Comparison of ENCODE assay signal across 15 cellular contexts in the genomic region with DNA sequence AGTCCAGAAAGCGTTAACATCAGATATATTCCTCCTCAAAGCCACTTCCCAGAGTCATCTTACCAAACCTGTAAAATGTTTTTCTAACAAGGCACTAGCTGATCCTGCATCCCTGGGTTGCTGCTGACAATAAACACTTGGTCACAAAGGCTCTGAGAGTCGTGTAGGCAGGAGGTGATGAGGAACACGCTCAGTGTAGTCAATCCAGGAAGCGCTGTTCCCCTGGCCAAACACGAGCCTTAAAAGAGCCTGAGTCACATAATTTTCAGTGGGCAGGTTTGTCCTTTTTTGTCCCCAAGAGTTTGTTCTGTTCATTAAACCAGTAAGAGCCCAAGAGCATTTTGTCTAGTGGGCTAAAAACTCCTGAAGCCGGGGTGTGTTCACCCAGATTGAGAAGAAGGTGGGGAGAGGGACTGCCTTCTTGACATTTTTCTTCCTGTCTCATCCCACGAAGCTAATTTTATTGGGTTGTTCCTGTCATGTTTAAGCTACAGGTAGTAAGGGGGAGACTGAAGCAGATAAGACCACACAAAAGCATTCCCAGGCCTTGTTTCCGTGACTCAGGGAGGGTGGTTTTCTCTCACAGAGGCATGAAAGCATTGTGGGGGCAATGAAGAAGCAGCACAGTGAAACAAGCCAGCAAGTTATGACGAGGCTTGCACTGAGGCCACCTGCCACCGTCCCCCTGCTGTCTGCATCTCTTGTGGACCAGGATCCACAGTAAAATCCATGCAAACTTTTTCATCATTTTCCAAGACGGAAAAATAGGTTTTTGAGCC.
A peak's percentile ranks its signal among the peaks of the same experiment; 100 is the strongest.
DNase-seq lines count a peak whose midpoint lies in the region; ATAC-seq, FAIRE-seq and TF ChIP-seq lines count a peak whose summit lies in the region.
"Had no signal": no experiment of that assay in that cellular context is flagged by ENCODE, and none has a peak within 500 bp of the region (broad histone marks: within the 10 kb centered on the region; RNA-seq: fewer than 3 reads in every experiment).

No MANE protein-coding gene starts in this region.

- DNase-seq in H7 (peak; percentile 51), ureter (ENCODE audit: low spot score) (no peak), kidney (no peak), NCI-H187 treated with DMSO at 0.1 percent for 48 hours (lab: John Stamatoyannopoulos, UW) (no peak)
- peak; percentile 56 to 64 for DNase-seq in activated T-cell treated with anti-CD3 and anti-CD28 coated beads, Interleukin-2, amount 50 U/mL, for 72 hours
- DNase-seq: foreskin keratinocyte, NCI-H1436, NCI-H526 treated with DMSO at 0.1 percent for 48 hours, pancreas had no signal

- peaks cover 3 to 6% of the 10 kb centered on the region in 2 donors for H3K9me3 Mint-ChIP-seq in activated T-cell treated with anti-CD3 and anti-CD28 coated beads, Interleukin-2, amount 50 U/mL, for 72 hours

- H3K27me3 ChIP-seq in H7 (ENCODE audit: control insufficient read depth, insufficient read depth, low read length) (no peaks in the 10 kb centered on the region), Loucy (ENCODE audit: insufficient read depth, low read length, poor library complexity, severe bottlenecking) (no peaks in the 10 kb centered on the region), neuron (ENCODE audit: insufficient read depth, low read length) (no peaks in the 10 kb centered on the region)
- H3K27me3 ChIP-seq: BLaER1 treated with 17β-estradiol and CSF1 and Interleukin-3, amounts not matched to agents 10 nM and 100 nM; foreskin keratinocyte; pancreas had no signal

- no peaks in the 10 kb centered on the region for H3K9me3 ChIP-seq in Loucy (ENCODE audit: insufficient read depth, low read depth, low read length)
- no peaks in the 10 kb centered on the region for H3K9me3 ChIP-seq in neuron (ENCODE audit: low read length)
- no peaks in the 10 kb centered on the region for H3K9me3 ChIP-seq in kidney (ENCODE audit: control insufficient read depth in 1 of 2, low read length in 2 of 2)
- H3K9me3 ChIP-seq: pancreas had no signal

- H3K27ac ChIP-seq in kidney (ENCODE audit: low read depth in 2 of 2, low read length in 2 of 2), result no peak overlapping the region
- H3K27ac ChIP-seq: BLaER1 treated with 17β-estradiol and CSF1 and Interleukin-3, amounts not matched to agents 10 nM and 100 nM; foreskin keratinocyte; pancreas; RWPE1 had no signal

- H3K4me1 ChIP-seq in Loucy (ENCODE audit: insufficient read depth, low read length, poor library complexity, severe bottlenecking) (peaks cover 65% of the 10 kb centered on the region), neuron (ENCODE audit: insufficient read depth, low read length) (peaks cover 57% of the 10 kb centered on the region), kidney (ENCODE audit: control insufficient read depth in 1 of 2, insufficient read depth in 1 of 2, low read depth in 1 of 2, low read length in 2 of 2) (no peaks in the 10 kb centered on the region)
- H3K4me1 ChIP-seq: BLaER1 treated with 17β-estradiol and CSF1 and Interleukin-3, amounts not matched to agents 10 nM and 100 nM; foreskin keratinocyte; pancreas had no signal

- H3K36me3 Mint-ChIP-seq in activated T-cell treated with anti-CD3 and anti-CD28 coated beads, Interleukin-2, amount 50 U/mL, for 72 hours (ENCODE audit: insufficient read depth in 2 of 2), result peaks cover 4 to 8% of the 10 kb centered on the region in 2 donors

- peaks cover 59% of the 10 kb centered on the region for H3K4me1 Mint-ChIP-seq in activated T-cell treated with anti-CD3 and anti-CD28 coated beads, Interleukin-2, amount 50 U/mL, for 72 hours (ENCODE audit: low read depth)

- no peaks in the 10 kb centered on the region for H3K9me2 ChIP-seq in Loucy (replicated peaks; ENCODE audit: low read depth, low read length)

- no peak for FAIRE-seq in kidney (lab: Jason Lieb, UNC)
- FAIRE-seq: K562, pancreas had no signal

- TF ChIP-seq CTCF in Loucy (conservative IDR thresholded peaks at IDR 0.05; ENCODE audit: low read length) (no peak), kidney (IDR thresholded peaks at IDR 0.05; ENCODE audit: borderline replicate concordance, extremely low read depth, insufficient read depth) (no peak)

- H3K4me3 ChIP-seq in H7 (ENCODE audit: insufficient read depth, low read depth, low read length), result no peak overlapping the region
- no peak overlapping the region for H3K4me3 ChIP-seq in Loucy (ENCODE audit: low read length, poor library complexity, severe bottlenecking)
- H3K4me3 ChIP-seq in neuron (ENCODE audit: low read length), result peak overlapping the region; percentile 7
- no peak overlapping the region for H3K4me3 ChIP-seq in kidney (ENCODE audit: low read length in 2 of 2)
- H3K4me3 ChIP-seq: BLaER1 treated with 17β-estradiol and CSF1 and Interleukin-3, amounts not matched to agents 10 nM and 100 nM; K562; pancreas had no signal

- peak; percentile 84 to 85 for ATAC-seq in activated T-cell treated with anti-CD3 and anti-CD28 coated beads, Interleukin-2, amount 50 U/mL, for 72 hours (replicated peaks in 1 of 2)
- ATAC-seq in HG03196 (IDR thresholded peaks at IDR 0.05; ENCODE audit: unreplicated experiment), result no peak
- ATAC-seq: foreskin keratinocyte, K562, pancreas had no signal

- H3F3A ChIP-seq in Loucy (ENCODE audit: low read depth), result no peaks in the 10 kb centered on the region

- H4K20me1 ChIP-seq in Loucy (ENCODE audit: insufficient read depth, low read length, poor library complexity, severe bottlenecking), result no peaks in the 10 kb centered on the region
- H4K20me1 ChIP-seq: BLaER1 treated with 17β-estradiol and CSF1 and Interleukin-3, amounts not matched to agents 10 nM and 100 nM had no signal

- no peaks in the 10 kb centered on the region for H3K79me2 ChIP-seq in Loucy (ENCODE audit: insufficient read depth, low read length)

- H3K4me2 ChIP-seq in Loucy (ENCODE audit: low read depth, low read length, poor library complexity, severe bottlenecking), result peak overlapping the region; percentile 23
- H3K4me2 ChIP-seq: BLaER1 treated with 17β-estradiol and CSF1 and Interleukin-3, amounts not matched to agents 10 nM and 100 nM had no signal

- no peaks in the 10 kb centered on the region for H3K36me3 ChIP-seq in H7 (replicated peaks; ENCODE audit: control insufficient read depth, insufficient read depth, low read length)
- no peaks in the 10 kb centered on the region for H3K36me3 ChIP-seq in Loucy (ENCODE audit: insufficient read depth, low read length)
- no peaks in the 10 kb centered on the region for H3K36me3 ChIP-seq in neuron (ENCODE audit: insufficient read depth, low read length)
- H3K36me3 ChIP-seq in kidney (ENCODE audit: control insufficient read depth in 1 of 2, insufficient read depth in 2 of 2, low read length in 2 of 2), result no peaks in the 10 kb centered on the region
- H3K36me3 ChIP-seq: BLaER1 treated with 17β-estradiol and CSF1 and Interleukin-3, amounts not matched to agents 10 nM and 100 nM; pancreas had no signal

- H3K27me3 Mint-ChIP-seq in activated T-cell treated with anti-CD3 and anti-CD28 coated beads, Interleukin-2, amount 50 U/mL, for 72 hours (ENCODE audit: low read depth), result peaks cover 19% of the 10 kb centered on the region

- H3K27ac Mint-ChIP-seq in activated T-cell treated with anti-CD3 and anti-CD28 coated beads, Interleukin-2, amount 50 U/mL, for 72 hours, result peak overlapping the region; percentile 86

- H3K9ac ChIP-seq in Loucy (ENCODE audit: low read depth, low read length, poor library complexity, severe bottlenecking), result peak overlapping the region; percentile 45
- no peak overlapping the region for H3K9ac ChIP-seq in kidney (ENCODE audit: low read length in 2 of 2)
- H3K9ac ChIP-seq: BLaER1 treated with 17β-estradiol and CSF1 and Interleukin-3, amounts not matched to agents 10 nM and 100 nM had no signal

- peak overlapping the region; percentile 72 to 82 for H3K4me3 Mint-ChIP-seq in activated T-cell treated with anti-CD3 and anti-CD28 coated beads, Interleukin-2, amount 50 U/mL, for 72 hours

- intact Hi-C loops in kidney (cut with DNase I), result no loop called here

- H2AFZ ChIP-seq in Loucy (ENCODE audit: low read length), result peak overlapping the region; percentile 75
- H2AFZ ChIP-seq in neuron (ENCODE audit: low read depth, low read length), result peak overlapping the region; percentile 32

Comparison
In these comparisons a context has a peak if more than half of its experiments do, and no peak if none do; other contexts are left out.
1. DNase-seq: peak in H7 (single experiment) and activated T-cell treated with anti-CD3 and anti-CD28 coated beads, Interleukin-2, amount 50 U/mL, for 72 hours (2 of 2); none in ureter (single experiment), kidney (single experiment) and NCI-H187 treated with DMSO at 0.1 percent for 48 hours (single experiment).